ENCODE assay signal across 8 cellular contexts in the genomic region with DNA sequence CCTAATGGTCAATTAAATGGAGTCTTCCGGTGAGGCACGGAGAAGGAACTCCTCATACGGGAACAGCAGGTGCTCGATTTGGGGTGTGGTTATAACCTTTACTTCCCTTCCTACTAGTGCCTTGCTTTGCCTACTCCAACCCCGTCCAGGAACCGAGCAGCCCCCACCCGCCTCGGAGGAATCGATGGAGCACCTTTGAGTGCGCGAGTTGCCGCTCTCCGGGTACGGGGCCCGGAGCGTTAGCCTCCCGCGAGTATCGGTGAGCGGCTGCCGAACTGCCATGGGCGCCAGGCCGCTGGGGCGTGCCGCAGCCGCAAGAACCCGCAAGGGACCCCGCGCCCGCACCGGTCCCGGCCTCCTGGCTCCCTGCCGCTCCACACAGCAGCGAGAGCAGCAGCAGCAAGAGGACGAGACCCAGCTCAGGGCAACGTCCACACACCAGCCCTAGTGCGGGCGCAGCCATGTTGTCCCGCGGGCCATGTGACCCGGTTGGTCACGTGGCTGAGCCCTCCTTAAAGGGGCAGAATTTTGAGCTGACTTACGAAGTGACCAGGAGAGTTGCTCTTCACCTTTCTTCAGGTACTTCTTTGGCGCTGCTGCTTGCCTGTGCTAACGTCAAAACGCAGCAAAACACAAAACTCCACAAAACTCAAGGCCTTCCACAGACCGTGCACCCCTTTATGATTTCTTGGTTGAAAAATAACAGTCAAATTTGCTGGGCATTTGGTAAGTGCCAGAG. TPM values are rescaled to one million over a fixed set of nuclear protein-coding genes. Genes with fewer than 3 reads are reported as not detected.
DNase-seq lines count a peak whose midpoint lies in the region; ATAC-seq and TF ChIP-seq lines count a peak whose summit lies in the region.

A gene (minus strand): TSS at position 487 of the 739 bp plus-strand sequence. CDS start 24 bp downstream, at position 463.

- TF ChIP-seq CTCF in subcutaneous adipose tissue (IDR thresholded peaks at IDR 0.05; ENCODE audit: low read depth), result no peak

- peak; percentile 85 for DNase-seq in ELF-1 (ENCODE audit: low read depth, low spot score)
- peak; percentile 63 for DNase-seq in KG1 (lab: John Stamatoyannopoulos, UW)
- peak; percentile 88 for DNase-seq in SK-N-DZ (ENCODE audit: low spot score)
- DNase-seq in activated naive CD4-positive, alpha-beta T cell treated with anti-CD3 and anti-CD28 coated beads, Interleukin-2, amount 50 U/mL, for 16 hours, result peak; percentile 76
- DNase-seq in germinal center (ENCODE audit: low spot score), result peak; percentile 89
- peak; percentile 23 for DNase-seq in non-pigmented ciliary epithelial cell (ENCODE audit: low read depth)

- ATAC-seq in GM21723 (IDR thresholded peaks at IDR 0.05; ENCODE audit: unreplicated experiment), result peak; percentile 100

RNA-seq across cellular contexts. Expression of the gene that starts here (rescaled TPM):
- polyA plus RNA-seq in SK-N-DZ (2014; cell fraction: cytosol; rRNA removed), result 25.8 and 27.2 TPM in 2 replicates
- polyA plus RNA-seq in SK-N-DZ (2014; cell fraction: nucleus; rRNA removed), result 12.5 and 13.7 TPM in 2 replicates
- 100 to 1,000 TPM in 1 of 4 donors, 10 to 100 TPM in 3; 44.3 to 102 (median 68.5) TPM for total RNA-seq in subcutaneous adipose tissue

Comparison
In these comparisons a context has a peak if more than half of its experiments do, and no peak if none do; other contexts are left out.
1. Peak in every context shown above with its lines: DNase-seq and ATAC-seq.
2. DNase-seq: peak in every context shown above with its lines; median percentile 89 in germinal center; 88 in SK-N-DZ; 85 in ELF-1; 76 in activated naive CD4-positive, alpha-beta T cell treated with anti-CD3 and anti-CD28 coated beads, Interleukin-2, amount 50 U/mL, for 16 hours; 63 in KG1; 23 in non-pigmented ciliary epithelial cell.